Comparison of ENCODE assay signal across 7 cellular contexts in the genomic region with DNA sequence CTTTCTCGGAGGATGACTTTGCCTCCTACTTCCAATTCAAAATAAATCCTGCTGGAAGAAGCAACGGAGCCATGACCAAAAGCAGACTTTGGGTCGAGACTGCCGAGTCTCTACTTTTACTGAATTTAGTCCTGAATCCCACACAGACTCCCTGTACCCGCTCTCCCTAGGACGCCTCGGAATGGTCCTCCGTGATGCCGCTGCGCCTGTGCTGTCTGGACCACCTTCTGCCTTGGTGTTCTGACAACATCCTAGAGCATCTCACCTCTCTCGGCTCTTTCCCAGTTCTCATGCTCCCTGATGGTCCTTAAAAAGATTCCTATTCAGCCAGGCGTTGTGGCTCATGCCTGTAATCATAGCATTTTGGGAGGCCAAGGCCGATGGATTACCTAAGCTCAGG.
"Had no signal": no experiment of that assay in that cellular context is flagged by ENCODE, and none has a peak within 500 bp of the region (broad histone marks: within the 10 kb centered on the region; RNA-seq: fewer than 3 reads in every experiment).

No MANE protein-coding gene starts in this region.

- H3K4me3 ChIP-seq: GM23338, HAP-1, K562 had no signal

- H3K36me3 ChIP-seq: HAP-1 had no signal

- DNase-seq: HFFc6, IMR-90, KG1 had no signal

- H3K4me1 ChIP-seq: HAP-1 had no signal

- H3K9me3 ChIP-seq: HAP-1 had no signal

- ATAC-seq: GM23338, HCT116, K562 had no signal
